8 cellular contexts compared by ENCODE assay signal in genomic region chr1:39609618-39610331, GRCh38. TPM values are rescaled to one million over a fixed set of nuclear protein-coding genes. Genes with fewer than 3 reads are reported as not detected.
DNase-seq lines count a peak whose midpoint lies in the region; ATAC-seq, FAIRE-seq and TF ChIP-seq lines count a peak whose summit lies in the region.

No MANE protein-coding gene starts in this region.

- peak; percentile 46 for DNase-seq in MM.1S
- DNase-seq in bronchial epithelial cell (ENCODE audit: low read depth), result no peak
- DNase-seq in left lobe of liver (ENCODE audit: low spot score), result peak; percentile 48
- peak; percentile 60 for DNase-seq in stimulated activated CD8-positive, alpha-beta memory T cell treated with anti-CD3 and anti-CD28 coated beads, Interleukin-12 subunit alpha, Interleukin-12 subunit beta, amount 100 ng/mL, for 24 hours (ENCODE audit: extremely low read depth)

- no peaks in the 10 kb centered on the region for H4K20me1 ChIP-seq in MM.1S (ENCODE audit: insufficient read depth, low read length)

- no peak overlapping the region for H3K4me3 ChIP-seq in MM.1S (ENCODE audit: low read length)
- no peak overlapping the region for H3K4me3 ChIP-seq in WI38 (ENCODE audit: low read depth, low read length)
- H3K4me3 ChIP-seq in bronchial epithelial cell (ENCODE audit: low read depth, low read length), result no peak overlapping the region

- peaks cover 7% of the 10 kb centered on the region; the same call in 1 of the 2 replicates for H3K79me2 ChIP-seq in MM.1S (ENCODE audit: low read length)

- no peaks in the 10 kb centered on the region for H3K9me2 ChIP-seq in MM.1S (replicated peaks; ENCODE audit: insufficient read depth, low read length)

- TF ChIP-seq CTCF in GM12872 (IDR thresholded peaks at IDR 0.05; ENCODE audit: insufficient read depth, low read depth, low read length) (peak; percentile 91), MM.1S (IDR thresholded peaks at IDR 0.05; ENCODE audit: low read length) (peak; percentile 87), WI38 (IDR thresholded peaks at IDR 0.05; ENCODE audit: low read depth, low read length) (peak; percentile 49), bronchial epithelial cell (IDR thresholded peaks at IDR 0.05; ENCODE audit: insufficient read depth, low read length, severe bottlenecking) (peak; percentile 76)

- H3K36me3 ChIP-seq in MM.1S (replicated peaks; ENCODE audit: insufficient read depth, low read length), result no peaks in the 10 kb centered on the region
- H3K36me3 ChIP-seq in bronchial epithelial cell (ENCODE audit: control insufficient read depth, insufficient read depth, low read length), result no peaks in the 10 kb centered on the region

- H3K4me2 ChIP-seq in MM.1S (ENCODE audit: low read depth, low read length), result no peak overlapping the region

- H3K27ac ChIP-seq in MM.1S (ENCODE audit: low read length), result no peak overlapping the region

- peaks cover 11% of the 10 kb centered on the region for H3K4me1 ChIP-seq in MM.1S (ENCODE audit: low read length)

- H3F3A ChIP-seq in MM.1S (ENCODE audit: insufficient read depth, low read length), result peaks cover 8% of the 10 kb centered on the region

- peak; percentile 70 for ATAC-seq in left lobe of liver
- ATAC-seq in HG03469 (IDR thresholded peaks at IDR 0.05; ENCODE audit: unreplicated experiment), result no peak
- no peak for ATAC-seq in HG02884 (IDR thresholded peaks at IDR 0.05; ENCODE audit: unreplicated experiment)

- H3K27me3 ChIP-seq in MM.1S (replicated peaks; ENCODE audit: insufficient read depth, low read length) (no peaks in the 10 kb centered on the region), bronchial epithelial cell (ENCODE audit: control insufficient read depth, insufficient read depth, low read length) (no peaks in the 10 kb centered on the region)

- FAIRE-seq in bronchial epithelial cell (lab: Jason Lieb, UNC), result no peak

- H2AFZ ChIP-seq in MM.1S (ENCODE audit: low read length), result peak overlapping the region; percentile 63; the same call in 1 of the 2 replicates

- H3K9ac ChIP-seq in MM.1S (ENCODE audit: low read length), result no peak overlapping the region

- H3K9me3 ChIP-seq in MM.1S (replicated peaks; ENCODE audit: insufficient read depth, low read length), result no peaks in the 10 kb centered on the region

RNA-seq across cellular contexts. Expression of gene HEYL, which starts 29.7 kb away (rescaled TPM):
- total RNA-seq in bronchial epithelial cell (under 0.01 TPM in 1 of 2 replicates, not detected in the other), left lobe of liver (1.9 TPM)

RNA-seq across cellular contexts. Expression of gene PABPC4, which starts 33.2 kb away (rescaled TPM):
- total RNA-seq in bronchial epithelial cell (189 and 229 TPM in 2 replicates), left lobe of liver (109 TPM)
